12 cellular contexts compared by ENCODE assay signal in genomic region chr14:29734732-29735131, GRCh38.
"Had no signal": no experiment of that assay in that cellular context is flagged by ENCODE, and none has a peak within 500 bp of the region (broad histone marks: within the 10 kb centered on the region; RNA-seq: fewer than 3 reads in every experiment).

No MANE protein-coding gene starts in this region.

- H3K4me3 Mint-ChIP-seq: central memory CD8-positive, alpha-beta T cell; naive B cell; stimulated activated naive CD8-positive, alpha-beta T cell treated with anti-CD3 and anti-CD28 coated beads, Interleukin-15, amount 100 ng/mL, for 72 hours had no signal

- H3K4me1 Mint-ChIP-seq: central memory CD8-positive, alpha-beta T cell; stimulated activated naive CD8-positive, alpha-beta T cell treated with anti-CD3 and anti-CD28 coated beads, Interleukin-15, amount 100 ng/mL, for 72 hours had no signal

- H3K36me3 Mint-ChIP-seq: naive B cell had no signal

- DNase-seq: activated naive CD4-positive, alpha-beta T cell treated with anti-CD3 and anti-CD28 coated beads, Interleukin-2, amount 50 U/mL, for 16 hours; adrenal gland; effector memory CD4-positive, alpha-beta T cell; left colon; naive B cell; retina; stimulated activated CD4-positive, alpha-beta T cell treated with anti-CD3 and anti-CD28 coated beads, Interleukin-4, amount 100 ng/mL, for 24 hours; stimulated activated naive CD8-positive, alpha-beta T cell treated with anti-CD3 and anti-CD28 coated beads, Interleukin-15, amount 100 ng/mL, for 72 hours; testis; upper lobe of right lung had no signal

- H3K27me3 Mint-ChIP-seq: central memory CD8-positive, alpha-beta T cell; naive B cell; stimulated activated naive CD8-positive, alpha-beta T cell treated with anti-CD3 and anti-CD28 coated beads, Interleukin-15, amount 100 ng/mL, for 72 hours had no signal

- H3K27ac Mint-ChIP-seq: activated T-helper 2 cell treated with anti-CD3 and anti-CD28 coated beads, Interferon-gamma antibody, Interleukin-2, Interleukin-4, amounts not matched to agents 10 μg/mL and 5 μg/mL and 100 μg/mL, durations not matched to agents 14 hours and 24 hours and 36 hours; naive B cell; stimulated activated naive CD8-positive, alpha-beta T cell treated with anti-CD3 and anti-CD28 coated beads, Interleukin-15, amount 100 ng/mL, for 72 hours had no signal
